In genomic region chr4:79603681-79604080, GRCh38 we compare ENCODE assay signal across 14 cellular contexts.
DNase-seq lines count a peak whose midpoint lies in the region; ATAC-seq and TF ChIP-seq lines count a peak whose summit lies in the region.
"Had no signal": no experiment of that assay in that cellular context is flagged by ENCODE, and none has a peak within 500 bp of the region (broad histone marks: within the 10 kb centered on the region; RNA-seq: fewer than 3 reads in every experiment).

No MANE protein-coding gene starts in this region.

- H3K36me3 Mint-ChIP-seq in activated T-helper 17 cell treated with anti-CD3 and anti-CD28 coated beads, Interleukin-2, amount 50 U/mL, for 72 hours (ENCODE audit: low read depth), result no peaks in the 10 kb centered on the region

- H3K4me1 Mint-ChIP-seq in activated T-helper 17 cell treated with anti-CD3 and anti-CD28 coated beads, Interleukin-2, amount 50 U/mL, for 72 hours, result no peaks in the 10 kb centered on the region

- no peak overlapping the region for H3K4me2 ChIP-seq in mammary epithelial cell (ENCODE audit: insufficient read depth, low read depth, low read length)

- intact Hi-C loops in mammary epithelial cell (cut with micrococcal nuclease), result no loop called here

- H3K79me2 ChIP-seq in mammary epithelial cell (ENCODE audit: insufficient read depth, low read length), result no peaks in the 10 kb centered on the region

- no peak for DNase-seq in HuH-7.5 (ENCODE audit: low spot score)
- no peak for DNase-seq in NCI-H748 treated with DMSO at 0.1 percent for 48 hours (lab: John Stamatoyannopoulos, UW)
- no peak for DNase-seq in NCI-H2029 treated with DMSO at 0.1 percent for 48 hours (lab: John Stamatoyannopoulos, UW)
- no peak for DNase-seq in mammary epithelial cell
- DNase-seq: activated CD4-positive, alpha-beta T cell treated with anti-CD3 and anti-CD28 coated beads, Interleukin-2, amount 50 U/mL, for 4 hours; aorta; DMS79 treated with DMSO at 0.1 percent for 48 hours; NCI-H146; occipital lobe had no signal

- no peaks in the 10 kb centered on the region for H3K36me3 ChIP-seq in mammary epithelial cell (ENCODE audit: insufficient read depth, low read length)

- no peaks in the 10 kb centered on the region for H4K20me1 ChIP-seq in mammary epithelial cell (ENCODE audit: insufficient read depth, low read length)

- no peaks in the 10 kb centered on the region for H3K27me3 ChIP-seq in mammary epithelial cell (ENCODE audit: insufficient read depth, low read length)

- WGBS in mammary epithelial cell (ENCODE audit: low coverage, missing lambda C conversion rate), result 2% methylated on average over 5 of the region's 5 CpGs

- no peak overlapping the region for H2AFZ ChIP-seq in mammary epithelial cell (ENCODE audit: low read depth, low read length)

- H3K4me3 Mint-ChIP-seq in activated T-helper 17 cell treated with anti-CD3 and anti-CD28 coated beads, Interleukin-2, amount 50 U/mL, for 72 hours, result no peak overlapping the region

- H3K27me3 Mint-ChIP-seq in activated T-helper 17 cell treated with anti-CD3 and anti-CD28 coated beads, Interleukin-2, amount 50 U/mL, for 72 hours, result peaks cover 8% of the 10 kb centered on the region

- H3K4me3 ChIP-seq in mammary epithelial cell (replicated peaks in 1 of 3; ENCODE audit: insufficient read depth in 1 of 3, low read depth in 2 of 3, low read length in 3 of 3), result no peak overlapping the region

- TF ChIP-seq CTCF in mammary epithelial cell (conservative IDR thresholded peaks at IDR 0.05 in 1 of 2, IDR thresholded peaks at IDR 0.05 in 1 of 2; ENCODE audit: extremely low read depth in 1 of 2, insufficient read depth in 1 of 2, low read depth in 1 of 2, low read length in 2 of 2), result no peak

- H3K9me3 ChIP-seq in mammary epithelial cell (replicated peaks; ENCODE audit: insufficient read depth, low read length), result no peaks in the 10 kb centered on the region

- dilution Hi-C loops in mammary epithelial cell (cut with HindIII; ENCODE audit: low sequenced_read_pairs), result no loop called here

- BruUV-seq in mammary epithelial cell (replicated peaks; lab: Mats Ljungman, UMichigan), result no TSS peak

- H3K4me1 ChIP-seq in mammary epithelial cell (ENCODE audit: insufficient read depth, low read length), result no peaks in the 10 kb centered on the region

- H3K9me3 Mint-ChIP-seq in activated T-helper 17 cell treated with anti-CD3 and anti-CD28 coated beads, Interleukin-2, amount 50 U/mL, for 72 hours, result no peaks in the 10 kb centered on the region

- H3K27ac Mint-ChIP-seq in activated T-helper 17 cell treated with anti-CD3 and anti-CD28 coated beads, Interleukin-2, amount 50 U/mL, for 72 hours, result no peak overlapping the region

- CTCF ChIA-PET in mammary epithelial cell (lab: Charles Lee; ENCODE audit: low non-redundant PET), result no interaction called here

- H3K27ac ChIP-seq in mammary epithelial cell (ENCODE audit: insufficient read depth, low read depth, low read length), result no peak overlapping the region
- H3K27ac ChIP-seq: epithelial cell of prostate had no signal

- no peak overlapping the region for H3K9ac ChIP-seq in mammary epithelial cell (ENCODE audit: insufficient read depth, low read length)

- peak; percentile 79 for ATAC-seq in GM18502 (IDR thresholded peaks at IDR 0.05; ENCODE audit: poor library complexity, unreplicated experiment)
- peak; percentile 68 for ATAC-seq in GM21367 (IDR thresholded peaks at IDR 0.05; ENCODE audit: unreplicated experiment)
- ATAC-seq in HG03558 (IDR thresholded peaks at IDR 0.05; ENCODE audit: extremely low read depth, unreplicated experiment), result peak; percentile 47
- peak; percentile 66 for ATAC-seq in activated T-helper 17 cell treated with anti-CD3 and anti-CD28 coated beads, Interleukin-2, amount 50 U/mL, for 72 hours (replicated peaks)

- in situ Hi-C loops in mammary epithelial cell (cut with MboI; ENCODE audit: low sequenced_read_pairs in 2 of 2), result no loop called here
